Comparison of ENCODE assay signal across 21 cellular contexts in genomic region chr19:50515168-50515561, GRCh38. TPM values are rescaled to one million over a fixed set of nuclear protein-coding genes. Genes with fewer than 3 reads are reported as not detected.
A peak's percentile ranks its signal among the peaks of the same experiment; 100 is the strongest.
DNase-seq lines count a peak whose midpoint lies in the region; ATAC-seq and TF ChIP-seq lines count a peak whose summit lies in the region.
"Had no signal": no experiment of that assay in that cellular context is flagged by ENCODE, and none has a peak within 500 bp of the region (broad histone marks: within the 10 kb centered on the region; RNA-seq: fewer than 3 reads in every experiment).

No MANE protein-coding gene starts in this region.

- intact Hi-C loops in Right ventricle myocardium inferior (cut with DNase I) (no loop called here), dorsolateral prefrontal cortex (cut with DNase I) (no loop called here), mucosa of descending colon (cut with DNase I, micrococcal nuclease) (no loop called here)

- DNase-seq in cardiac muscle cell (ENCODE audit: low read depth in 1 of 2, low spot score in 1 of 2), result no peak
- DNase-seq in Right ventricle myocardium inferior (ENCODE audit: missing footprints), result no peak
- DNase-seq in dorsolateral prefrontal cortex, result peak in 1 of 10 donors; percentile 48
- peak in 2 of 3 donors; percentile 16 to 45 for DNase-seq in mucosa of descending colon
- DNase-seq in substantia nigra (lab: John Stamatoyannopoulos, UW), result no peak
- DNase-seq in stimulated activated CD4-positive, alpha-beta T cell treated with anti-CD3 and anti-CD28 coated beads, Interleukin-4, amount 100 ng/mL, for 4 hours, result no peak
- no peak for DNase-seq in stimulated activated naive CD4-positive, alpha-beta T cell (lab: John Stamatoyannopoulos, UW)
- DNase-seq: Kasumi-1, MG63, NCI-H187 treated with DMSO at 0.1 percent for 48 hours, NCI-H510A, NCI-H748 treated with DMSO at 0.1 percent for 48 hours, PC-9, RPMI8226 had no signal

- H3K4me1 ChIP-seq in cardiac muscle cell (ENCODE audit: low read depth) (peaks cover 21% of the 10 kb centered on the region), mucosa of descending colon (ENCODE audit: low read depth) (peaks cover 2% of the 10 kb centered on the region)

- H3K4me3 ChIP-seq in cardiac muscle cell (no peak overlapping the region), dorsolateral prefrontal cortex (peak overlapping the region in 35 of 59 donors; percentile 63 to 93 (median 69)), mucosa of descending colon (no peak overlapping the region)
- H3K4me3 ChIP-seq: MG63, PC-9 had no signal

- no peaks in the 10 kb centered on the region for H3K27me3 ChIP-seq in cardiac muscle cell
- no peaks in the 10 kb centered on the region for H3K27me3 ChIP-seq in dorsolateral prefrontal cortex
- H3K27me3 ChIP-seq: MG63 had no signal

- H3K9me3 ChIP-seq in cardiac muscle cell (ENCODE audit: low read depth) (no peaks in the 10 kb centered on the region), mucosa of descending colon (no peaks in the 10 kb centered on the region)
- H3K9me3 ChIP-seq: MG63 had no signal

- peak overlapping the region; percentile 68 for H3K27ac ChIP-seq in cardiac muscle cell
- H3K27ac ChIP-seq in dorsolateral prefrontal cortex, result peak overlapping the region; percentile 51 to 100 (median 98)
- H3K27ac ChIP-seq in substantia nigra (ENCODE audit: low read depth, low read length, poor library complexity, severe bottlenecking), result peak overlapping the region; percentile 98
- H3K27ac ChIP-seq: 22Rv1, PC-9 had no signal

- no peak for ATAC-seq in Right ventricle myocardium inferior
- ATAC-seq in mucosa of descending colon, result no peak
- ATAC-seq in HG02852 (IDR thresholded peaks at IDR 0.05; ENCODE audit: unreplicated experiment), result no peak
- ATAC-seq: HCT116 had no signal

- TF ChIP-seq CTCF in cardiac muscle cell (IDR thresholded peaks at IDR 0.05; ENCODE audit: low read depth, low read length) (no peak), dorsolateral prefrontal cortex (IDR thresholded peaks at IDR 0.05 in 54 of 56, conservative IDR thresholded peaks at IDR 0.05 in 2 of 56; ENCODE audit: low read depth in 1 of 56, partially characterized antibody in 56 of 56) (no peak), mucosa of descending colon (IDR thresholded peaks at IDR 0.05) (no peak)

- H3K36me3 ChIP-seq in cardiac muscle cell (peaks cover 7% of the 10 kb centered on the region), mucosa of descending colon (ENCODE audit: low read depth) (peaks cover 3% of the 10 kb centered on the region)
- H3K36me3 ChIP-seq: MG63 had no signal

RNA-seq across cellular contexts. Expression of gene ASPDH, which starts 1.5 kb away (rescaled TPM):
- total RNA-seq in cardiac muscle cell, result not detected in 2 replicates
- polyA plus RNA-seq in cardiac muscle cell, result not detected in 2 replicates
- not detected for total RNA-seq in Right ventricle myocardium inferior
- 10 to 100 TPM; 16.5 to 62.5 (median 34.2) TPM for total RNA-seq in dorsolateral prefrontal cortex
- total RNA-seq in mucosa of descending colon, result not detected
- total RNA-seq: Daoy, H1, PC-9 had no signal
- polyA plus RNA-seq: CD14-positive monocyte, H1, IgD-negative memory B cell had no signal

RNA-seq across cellular contexts. Expression of gene JOSD2, which starts 4.2 kb away (rescaled TPM):
- total RNA-seq in cardiac muscle cell (21.4 and 25.4 TPM in 2 replicates), Right ventricle myocardium inferior (43.7 TPM), dorsolateral prefrontal cortex (10 to 100 TPM; 24.9 to 75.5 (median 41.2) TPM), mucosa of descending colon (10 to 100 TPM; 33.4 to 41.2 (median 37.2) TPM)
- polyA plus RNA-seq in cardiac muscle cell, result 29.5 and 44.8 TPM in 2 replicates

RNA-seq across cellular contexts. Expression of gene GARIN5A, which starts 38.5 kb away (rescaled TPM):
- total RNA-seq in cardiac muscle cell (7.7 and 9.4 TPM in 2 replicates), Right ventricle myocardium inferior (2.2 TPM), dorsolateral prefrontal cortex (10 to 100 TPM in 28 of 120 experiments, 1 to 10 TPM in 92; 3.2 to 14.9 (median 8.0) TPM), mucosa of descending colon (1 to 10 TPM; 1.7 to 3.0 (median 2.6) TPM)
- 4.8 and 9.3 TPM in 2 replicates for polyA plus RNA-seq in cardiac muscle cell

RNA-seq across cellular contexts. Expression of gene EMC10, which starts 38.9 kb away (rescaled TPM):
- total RNA-seq in cardiac muscle cell, result 308 and 370 TPM in 2 replicates
- 280 and 382 TPM in 2 replicates for polyA plus RNA-seq in cardiac muscle cell
- total RNA-seq in Right ventricle myocardium inferior, result 78.0 TPM
- total RNA-seq in dorsolateral prefrontal cortex, result 100 to 1,000 TPM in 14 of 120 experiments, 10 to 100 TPM in 106; 54.6 to 147 (median 79.1) TPM
- total RNA-seq in mucosa of descending colon, result 100 to 1,000 TPM in 2 of 3 donors, 10 to 100 TPM in 1; 79.6 to 121 (median 108) TPM

RNA-seq across cellular contexts. Expression of gene LRRC4B, which starts 53.1 kb away (rescaled TPM):
- total RNA-seq in cardiac muscle cell (38.7 and 56.4 TPM in 2 replicates), Right ventricle myocardium inferior (0.92 TPM), dorsolateral prefrontal cortex (100 to 1,000 TPM; 126 to 330 (median 166) TPM), mucosa of descending colon (1 to 10 TPM in 2 of 3 donors, under 1 TPM in 1; 0.52 to 4.8 (median 1.3) TPM)
- 5.8 and 6.2 TPM in 2 replicates for polyA plus RNA-seq in cardiac muscle cell
- total RNA-seq: PC-9 had no signal
- polyA plus RNA-seq: CD14-positive monocyte, IgD-negative memory B cell had no signal

Comparison
In these comparisons a context has a peak if more than half of its experiments do, and no peak if none do; other contexts are left out.
1. DNase-seq: peak in mucosa of descending colon (2 of 3); none in cardiac muscle cell (0 of 2), Right ventricle myocardium inferior (single experiment), substantia nigra (0 of 49), stimulated activated CD4-positive, alpha-beta T cell treated with anti-CD3 and anti-CD28 coated beads, Interleukin-4, amount 100 ng/mL, for 4 hours (0 of 2) and stimulated activated naive CD4-positive, alpha-beta T cell (0 of 6).
2. H3K4me3 ChIP-seq: peak in dorsolateral prefrontal cortex (35 of 59); none in cardiac muscle cell (single experiment) and mucosa of descending colon (single experiment).
3. RNA of gene ASPDH, which starts 1.5 kb away (total RNA-seq): 16.5 to 62.5 TPM in dorsolateral prefrontal cortex; not detected in cardiac muscle cell, not detected in Right ventricle myocardium inferior (single experiment) and not detected in mucosa of descending colon; every median in the first group is over 10 times any median in the second.
4. Peak in every context shown above with its lines, with median percentiles within 50 percentile points of each other: H3K27ac ChIP-seq.